ENCODE assay signal across 15 cellular contexts in the genomic region with DNA sequence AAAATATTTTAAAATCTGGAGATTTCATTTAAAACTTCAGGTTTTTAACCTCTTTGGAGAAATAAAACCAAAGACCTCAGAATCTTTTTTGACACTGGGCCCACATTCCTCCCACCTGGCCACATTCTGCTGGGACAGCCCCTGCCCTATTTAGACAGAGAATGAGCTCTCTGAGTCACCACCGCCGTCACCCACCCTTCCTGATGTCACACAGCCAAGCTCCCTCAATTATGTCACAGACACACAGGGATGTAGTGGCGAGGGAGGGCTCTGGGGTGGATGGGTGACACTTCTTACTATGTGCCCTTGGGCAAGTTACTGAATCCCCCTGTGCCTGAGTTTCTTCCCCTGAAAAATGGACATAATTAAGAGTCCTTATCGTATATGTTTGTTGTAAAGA.
DNase-seq lines count a peak whose midpoint lies in the region; ATAC-seq and TF ChIP-seq lines count a peak whose summit lies in the region.
"Had no signal": no experiment of that assay in that cellular context is flagged by ENCODE, and none has a peak within 500 bp of the region (broad histone marks: within the 10 kb centered on the region; RNA-seq: fewer than 3 reads in every experiment).

No MANE protein-coding gene starts in this region.

- no peak overlapping the region for H3K4me3 ChIP-seq in HEK293 (ENCODE audit: low read depth, low read length)
- H3K4me3 ChIP-seq in osteoblast (ENCODE audit: insufficient read depth, low read length) = no peak overlapping the region
- H3K4me3 ChIP-seq: HAP-1 had no signal

- POLR2A ChIA-PET in HEK293 (lab: Yijun Ruan, JAX) = no interaction called here

- no peaks in the 10 kb centered on the region for H3K79me2 ChIP-seq in osteoblast (ENCODE audit: insufficient read depth, low read length)

- no peaks in the 10 kb centered on the region for H3K36me3 Mint-ChIP-seq in activated naive CD8-positive, alpha-beta T cell treated with anti-CD3 and anti-CD28 coated beads, Interleukin-2, amount 50 U/mL, for 24 hours (ENCODE audit: low read depth)
- no peaks in the 10 kb centered on the region for H3K36me3 Mint-ChIP-seq in activated naive CD8-positive, alpha-beta T cell treated with anti-CD3 and anti-CD28 coated beads for 36 hours
- H3K36me3 Mint-ChIP-seq: CD8-positive, alpha-beta memory T cell had no signal

- H3K27ac Mint-ChIP-seq in activated naive CD8-positive, alpha-beta T cell treated with anti-CD3 and anti-CD28 coated beads, Interleukin-2, amount 50 U/mL, for 24 hours = no peak overlapping the region
- H3K27ac Mint-ChIP-seq in activated naive CD8-positive, alpha-beta T cell treated with anti-CD3 and anti-CD28 coated beads for 36 hours = no peak overlapping the region
- H3K27ac Mint-ChIP-seq: CD8-positive, alpha-beta memory T cell; HFFc6 had no signal

- no peak overlapping the region for H2AFZ ChIP-seq in osteoblast (ENCODE audit: low read length)

- no peaks in the 10 kb centered on the region for H3K36me3 ChIP-seq in HEK293 (ENCODE audit: control insufficient read depth in 2 of 2, insufficient read depth in 1 of 2, low read length in 2 of 2)
- no peaks in the 10 kb centered on the region for H3K36me3 ChIP-seq in osteoblast (ENCODE audit: insufficient read depth, low read length)
- H3K36me3 ChIP-seq: HAP-1 had no signal

- DNase-seq in activated CD4-positive, alpha-beta T cell treated with anti-CD3 and anti-CD28 coated beads, Interleukin-2, amount 50 U/mL, for 48 hours = peak; percentile 2 to 3
- no peak for DNase-seq in activated CD4-positive, alpha-beta T cell treated with anti-CD3 and anti-CD28 coated beads for 4 hours
- peak; percentile 5 for DNase-seq in activated naive CD8-positive, alpha-beta T cell treated with anti-CD3 and anti-CD28 coated beads, Interleukin-2, amount 50 U/mL, for 24 hours
- DNase-seq in activated naive CD8-positive, alpha-beta T cell treated with anti-CD3 and anti-CD28 coated beads for 36 hours = no peak
- DNase-seq in kidney tubule cell (ENCODE audit: low spot score) (peak; percentile 13), C1 segment of cervical spinal cord (lab: John Stamatoyannopoulos, UW) (no peak), osteoblast (ENCODE audit: insufficient read length, low spot score, missing footprints) (no peak)
- DNase-seq: Caco-2; CD8-positive, alpha-beta memory T cell; DND-41; GDM1; GOT3; HFFc6 had no signal

- H3K4me3 Mint-ChIP-seq in activated naive CD8-positive, alpha-beta T cell treated with anti-CD3 and anti-CD28 coated beads, Interleukin-2, amount 50 U/mL, for 24 hours = no peak overlapping the region
- no peak overlapping the region for H3K4me3 Mint-ChIP-seq in activated naive CD8-positive, alpha-beta T cell treated with anti-CD3 and anti-CD28 coated beads for 36 hours
- H3K4me3 Mint-ChIP-seq: CD8-positive, alpha-beta memory T cell; HFFc6 had no signal

- no peaks in the 10 kb centered on the region for H3K9me3 ChIP-seq in HEK293 (ENCODE audit: control insufficient read depth, insufficient read depth, low read depth, low read length)
- H3K9me3 ChIP-seq in osteoblast (ENCODE audit: low read depth, low read length) = no peaks in the 10 kb centered on the region
- H3K9me3 ChIP-seq: Caco-2, HAP-1 had no signal

- CTCF ChIA-PET in HEK293 (lab: Yijun Ruan, JAX) = no interaction called here

- no peaks in the 10 kb centered on the region for H3K9me3 Mint-ChIP-seq in activated naive CD8-positive, alpha-beta T cell treated with anti-CD3 and anti-CD28 coated beads, Interleukin-2, amount 50 U/mL, for 24 hours
- H3K9me3 Mint-ChIP-seq in activated naive CD8-positive, alpha-beta T cell treated with anti-CD3 and anti-CD28 coated beads for 36 hours = no peaks in the 10 kb centered on the region
- H3K9me3 Mint-ChIP-seq: CD8-positive, alpha-beta memory T cell had no signal

- H3K27ac ChIP-seq in HEK293 (ENCODE audit: extremely low read depth, low read depth, low read length) (no peak overlapping the region), osteoblast (ENCODE audit: low read depth, low read length) (no peak overlapping the region)

- H3K4me2 ChIP-seq in osteoblast (ENCODE audit: insufficient read depth, low read length) = no peak overlapping the region

- H3K4me1 Mint-ChIP-seq in activated naive CD8-positive, alpha-beta T cell treated with anti-CD3 and anti-CD28 coated beads, Interleukin-2, amount 50 U/mL, for 24 hours = no peaks in the 10 kb centered on the region
- no peaks in the 10 kb centered on the region for H3K4me1 Mint-ChIP-seq in activated naive CD8-positive, alpha-beta T cell treated with anti-CD3 and anti-CD28 coated beads for 36 hours
- H3K4me1 Mint-ChIP-seq: CD8-positive, alpha-beta memory T cell had no signal

- no peaks in the 10 kb centered on the region for H3K27me3 ChIP-seq in osteoblast (ENCODE audit: insufficient read depth, low read length)

- H3K4me1 ChIP-seq in HEK293 (ENCODE audit: control insufficient read depth, insufficient read depth, low read length) = no peaks in the 10 kb centered on the region
- H3K4me1 ChIP-seq in osteoblast (ENCODE audit: insufficient read depth, low read length) = no peaks in the 10 kb centered on the region
- H3K4me1 ChIP-seq: Caco-2, HAP-1 had no signal

- TF ChIP-seq CTCF in HEK293 (tag by site-specific recombination; IDR thresholded peaks at IDR 0.05) (no peak), osteoblast (IDR thresholded peaks at IDR 0.05; ENCODE audit: extremely low read depth, low read depth, low read length) (no peak)

- H3K27me3 Mint-ChIP-seq in activated naive CD8-positive, alpha-beta T cell treated with anti-CD3 and anti-CD28 coated beads, Interleukin-2, amount 50 U/mL, for 24 hours = peaks cover 11% of the 10 kb centered on the region
- H3K27me3 Mint-ChIP-seq in activated naive CD8-positive, alpha-beta T cell treated with anti-CD3 and anti-CD28 coated beads for 36 hours = peaks cover 37% of the 10 kb centered on the region

- H4K20me1 ChIP-seq in osteoblast (ENCODE audit: insufficient read depth, low read length) = no peaks in the 10 kb centered on the region

- ATAC-seq in activated naive CD8-positive, alpha-beta T cell treated with anti-CD3 and anti-CD28 coated beads, Interleukin-2, amount 50 U/mL, for 24 hours = peak; percentile 40

TF ChIP-seq in HEK293, 187 proteins besides CTCF, POLR2A, EP300 and RAD21:
- TF ChIP-seq ZNF629 (tag by site-specific recombination; IDR thresholded peaks at IDR 0.05) = peak; percentile 58; the same call in 1 of the 2 replicates
- peak; percentile 49 for TF ChIP-seq ZFHX2 (tag by site-specific recombination; conservative IDR thresholded peaks at IDR 0.05)
- TF ChIP-seq ZBTB21 (tag by site-specific recombination; IDR thresholded peaks at IDR 0.05) = peak; percentile 88
- TF ChIP-seq, protein P1, sequence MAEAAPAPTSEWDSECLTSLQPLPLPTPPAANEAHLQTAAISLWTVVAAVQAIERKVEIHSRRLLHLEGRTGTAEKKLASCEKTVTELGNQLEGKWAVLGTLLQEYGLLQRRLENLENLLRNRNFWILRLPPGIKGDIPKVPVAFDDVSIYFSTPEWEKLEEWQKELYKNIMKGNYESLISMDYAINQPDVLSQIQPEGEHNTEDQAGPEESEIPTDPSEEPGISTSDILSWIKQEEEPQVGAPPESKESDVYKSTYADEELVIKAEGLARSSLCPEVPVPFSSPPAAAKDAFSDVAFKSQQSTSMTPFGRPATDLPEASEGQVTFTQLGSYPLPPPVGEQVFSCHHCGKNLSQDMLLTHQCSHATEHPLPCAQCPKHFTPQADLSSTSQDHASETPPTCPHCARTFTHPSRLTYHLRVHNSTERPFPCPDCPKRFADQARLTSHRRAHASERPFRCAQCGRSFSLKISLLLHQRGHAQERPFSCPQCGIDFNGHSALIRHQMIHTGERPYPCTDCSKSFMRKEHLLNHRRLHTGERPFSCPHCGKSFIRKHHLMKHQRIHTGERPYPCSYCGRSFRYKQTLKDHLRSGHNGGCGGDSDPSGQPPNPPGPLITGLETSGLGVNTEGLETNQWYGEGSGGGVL (tag by site-specific recombination; IDR thresholded peaks at IDR 0.05) = peak; percentile 46; the same call in 1 of the 2 replicates
- no peak for TF ChIP-seq ZNF214 (tag by site-specific recombination; IDR thresholded peaks at IDR 0.05; ENCODE audit: borderline replicate concordance)
- no peak for TF ChIP-seq ZNF707 (tag by site-specific recombination; IDR thresholded peaks at IDR 0.05)
- no peak for TF ChIP-seq ZNF701 (tag by site-specific recombination; IDR thresholded peaks at IDR 0.05)
- peak; percentile 11; the same call in 1 of the 2 replicates for TF ChIP-seq EGR2 (tag by site-specific recombination; IDR thresholded peaks at IDR 0.05; ENCODE audit: low read depth)

Comparison
In these comparisons a context has a peak if more than half of its experiments do, and no peak if none do; other contexts are left out.
1. DNase-seq: peak in activated CD4-positive, alpha-beta T cell treated with anti-CD3 and anti-CD28 coated beads, Interleukin-2, amount 50 U/mL, for 48 hours (2 of 2), activated naive CD8-positive, alpha-beta T cell treated with anti-CD3 and anti-CD28 coated beads, Interleukin-2, amount 50 U/mL, for 24 hours (single experiment) and kidney tubule cell (single experiment); none in activated CD4-positive, alpha-beta T cell treated with anti-CD3 and anti-CD28 coated beads for 4 hours (0 of 2), activated naive CD8-positive, alpha-beta T cell treated with anti-CD3 and anti-CD28 coated beads for 36 hours (single experiment), C1 segment of cervical spinal cord (0 of 14) and osteoblast (single experiment).